In the genomic region with DNA sequence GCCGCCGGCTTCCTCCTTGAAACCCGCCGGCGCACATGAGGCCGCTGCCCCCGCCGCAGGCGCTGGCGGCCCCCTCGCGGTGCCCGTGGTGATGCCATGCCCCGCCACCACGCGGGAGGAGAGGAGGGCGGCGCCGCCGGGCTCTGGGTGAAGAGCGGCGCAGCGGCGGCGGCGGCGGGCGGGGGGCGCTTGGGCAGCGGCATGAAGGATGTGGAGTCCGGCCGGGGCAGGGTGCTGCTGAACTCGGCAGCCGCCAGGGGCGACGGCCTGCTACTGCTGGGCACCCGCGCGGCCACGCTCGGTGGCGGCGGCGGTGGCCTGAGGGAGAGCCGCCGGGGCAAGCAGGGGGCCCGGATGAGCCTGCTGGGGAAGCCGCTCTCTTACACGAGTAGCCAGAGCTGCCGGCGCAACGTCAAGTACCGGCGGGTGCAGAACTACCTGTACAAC, we compare ENCODE assay signal across 8 cellular contexts. TPM values are rescaled to one million over a fixed set of nuclear protein-coding genes. Genes with fewer than 3 reads are reported as not detected.
A peak's percentile ranks its signal among the peaks of the same experiment; 100 is the strongest.
DNase-seq lines count a peak whose midpoint lies in the region; ATAC-seq and TF ChIP-seq lines count a peak whose summit lies in the region.

No MANE protein-coding gene starts in this region.

- no peaks in the 10 kb centered on the region for H3K9me3 Mint-ChIP-seq in Calu3 (ENCODE audit: low read depth, unreplicated experiment)

- intact Hi-C loops in Calu3 (cut with micrococcal nuclease; ENCODE audit: unreplicated experiment), result loop anchor here (10.0 kb wide), 1 partner anchor 333 kb away; no protein-coding TSS in a partner anchor

- peak; percentile 24 for ATAC-seq in GM21390 (IDR thresholded peaks at IDR 0.05; ENCODE audit: unreplicated experiment)

- peaks cover 10% of the 10 kb centered on the region for H3K4me1 Mint-ChIP-seq in Calu3 (ENCODE audit: low read depth, unreplicated experiment)

- no peak for TF ChIP-seq EP300 in Ishikawa (IDR thresholded peaks at IDR 0.05; ENCODE audit: borderline replicate concordance)

- no peak for TF ChIP-seq CTCF in Calu3 (IDR thresholded peaks at IDR 0.05; ENCODE audit: unreplicated experiment)
- TF ChIP-seq CTCF in astrocyte of the cerebellum (IDR thresholded peaks at IDR 0.05; ENCODE audit: low read depth, low read length, missing control alignments), result peak; percentile 11

- peaks cover 13% of the 10 kb centered on the region for H3K36me3 Mint-ChIP-seq in Calu3 (ENCODE audit: insufficient read depth, unreplicated experiment)

- peak overlapping the region; percentile 78 for H3K4me3 Mint-ChIP-seq in Calu3 (ENCODE audit: low read depth, unreplicated experiment)

- no peaks in the 10 kb centered on the region for H3K27me3 Mint-ChIP-seq in Calu3 (ENCODE audit: unreplicated experiment)

- CTCF ChIA-PET in Calu3 (lab: Charles Lee), result no interaction called here

- no peak for TF ChIP-seq RAD21 in Ishikawa (IDR thresholded peaks at IDR 0.05; ENCODE audit: low read depth)

- H3K4me3 ChIP-seq in astrocyte of the cerebellum (ENCODE audit: low read depth, low read length), result peak overlapping the region; percentile 73

- H3K27ac Mint-ChIP-seq in Calu3 (ENCODE audit: unreplicated experiment), result no peak overlapping the region

- no TSS peak for BruUV-seq in Calu3 (replicated peaks; lab: Mats Ljungman, UMichigan)

- in situ Hi-C loops in astrocyte of the cerebellum (cut with HindIII; ENCODE audit: low sequenced_read_pairs), result loop anchor here (25.0 kb wide), 1 partner anchor 340 kb away; no protein-coding TSS in a partner anchor

- DNase-seq in Calu3 (no peak), T-helper 1 cell (peak; percentile 16 to 45 (median 38)), astrocyte of the cerebellum (ENCODE audit: low read depth) (no peak), iPS-NIHi7 (ENCODE audit: extremely low spot score) (peak; percentile 46), cerebellum (ENCODE audit: low spot score) (no peak)
- peak; percentile 32 to 42 for DNase-seq in stimulated activated CD4-positive, alpha-beta T cell treated with anti-CD3 and anti-CD28 coated beads, Interleukin-15, amount 100 ng/mL, for 48 hours (ENCODE audit: low read depth in 2 of 2)

TF ChIP-seq in Ishikawa, 13 proteins besides CTCF, POLR2A, EP300 and RAD21:
- TF ChIP-seq CREB1 (IDR thresholded peaks at IDR 0.05; ENCODE audit: low read depth), result no peak
- TF ChIP-seq ZBTB7A (IDR thresholded peaks at IDR 0.05; ENCODE audit: low read depth), result peak; percentile 73; the same call in 1 of the 2 replicates

RNA-seq across cellular contexts. Expression of a gene that starts 0.3 kb away (rescaled TPM):
- total RNA-seq in Calu3 (2022) (0.10 TPM in 1 of 2 replicates, not detected in the other), cerebellum (4.1 TPM)

Comparison
In these comparisons a context has a peak if more than half of its experiments do, and no peak if none do; other contexts are left out.
1. DNase-seq: peak in T-helper 1 cell (5 of 5), iPS-NIHi7 (single experiment) and stimulated activated CD4-positive, alpha-beta T cell treated with anti-CD3 and anti-CD28 coated beads, Interleukin-15, amount 100 ng/mL, for 48 hours (2 of 2); none in Calu3 (single experiment), astrocyte of the cerebellum (single experiment) and cerebellum (single experiment).